Comparison of ENCODE assay signal across 9 cellular contexts in the genomic region with DNA sequence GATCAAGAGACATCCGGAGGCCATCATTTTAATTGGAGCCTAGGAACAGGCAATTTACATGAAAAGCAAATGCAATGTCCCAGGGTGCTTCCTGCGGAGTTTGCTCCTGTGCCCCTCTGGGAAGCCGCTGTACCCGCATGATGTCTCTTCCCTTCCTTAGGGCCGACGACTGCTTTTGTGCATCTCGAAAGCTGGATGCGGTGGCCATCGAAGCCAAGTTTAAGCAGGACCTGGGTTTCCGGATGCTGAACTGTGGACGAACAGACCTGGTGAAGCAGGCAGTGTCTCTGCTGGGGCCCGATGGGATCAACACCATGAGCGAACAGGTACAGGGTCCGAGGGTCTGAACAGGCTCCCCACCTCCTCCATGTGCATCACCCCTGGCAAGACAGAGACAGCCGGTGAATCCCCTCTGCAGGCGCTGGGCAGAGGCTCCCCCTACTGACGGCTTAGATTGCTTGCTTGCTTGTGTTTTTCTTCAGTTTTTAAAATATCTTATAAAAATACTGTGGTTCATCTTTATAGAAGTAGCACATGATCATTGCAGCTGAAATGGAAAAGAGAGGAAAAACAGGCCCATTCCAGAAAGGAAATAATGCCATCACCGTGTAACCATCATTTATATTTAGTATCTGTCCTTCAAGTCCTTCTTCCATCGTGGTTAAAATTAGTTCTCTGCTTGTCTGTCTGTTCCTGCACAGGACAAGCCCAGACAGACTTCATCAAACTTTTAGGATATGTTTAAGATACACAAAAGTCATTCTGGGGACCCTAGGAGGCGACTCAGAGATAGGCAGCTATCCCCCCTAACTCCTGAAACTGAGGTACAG.
DNase-seq lines count a peak whose midpoint lies in the region; ATAC-seq and TF ChIP-seq lines count a peak whose summit lies in the region.
"Had no signal": no experiment of that assay in that cellular context is flagged by ENCODE, and none has a peak within 500 bp of the region (broad histone marks: within the 10 kb centered on the region; RNA-seq: fewer than 3 reads in every experiment).

No MANE protein-coding gene starts in this region.

- H3K27ac ChIP-seq in DOHH2 (ENCODE audit: low read depth, low read length) (no peak overlapping the region), smooth muscle cell (ENCODE audit: low read depth) (no peak overlapping the region)

- H3K4me3 ChIP-seq in DOHH2 (ENCODE audit: low read length) = no peak overlapping the region
- H3K4me3 ChIP-seq in smooth muscle cell = no peak overlapping the region

- H3K9me3 ChIP-seq in DOHH2 (ENCODE audit: control insufficient read depth, insufficient read depth, low read length) = no peaks in the 10 kb centered on the region
- H3K9me3 ChIP-seq in smooth muscle cell (replicated peaks; ENCODE audit: low read depth) = no peaks in the 10 kb centered on the region

- no peaks in the 10 kb centered on the region for H4K20me1 ChIP-seq in DOHH2 (ENCODE audit: control insufficient read depth, insufficient read depth, low read depth, low read length)
- no peaks in the 10 kb centered on the region for H4K20me1 ChIP-seq in smooth muscle cell (ENCODE audit: low read depth)

- no peak overlapping the region for H2AFZ ChIP-seq in smooth muscle cell (ENCODE audit: low read depth)

- H3F3A ChIP-seq in DOHH2 (ENCODE audit: control insufficient read depth, insufficient read depth) = no peaks in the 10 kb centered on the region
- H3F3A ChIP-seq in smooth muscle cell (ENCODE audit: low read depth) = no peaks in the 10 kb centered on the region

- WGBS in smooth muscle cell (ENCODE audit: low lambda C conversion rate) = 27% methylated on average over 20 of the region's 20 CpGs

- no peak overlapping the region for H3K4me2 ChIP-seq in DOHH2 (ENCODE audit: low read length)
- peak overlapping the region; percentile 72 for H3K4me2 ChIP-seq in smooth muscle cell

- H3K27me3 ChIP-seq in DOHH2 (ENCODE audit: control insufficient read depth, low read length) = no peaks in the 10 kb centered on the region
- H3K27me3 ChIP-seq in smooth muscle cell (ENCODE audit: low read depth) = no peaks in the 10 kb centered on the region

- H3K79me2 ChIP-seq in DOHH2 (ENCODE audit: control insufficient read depth, low read length) (no peaks in the 10 kb centered on the region), smooth muscle cell (ENCODE audit: low read depth) (no peaks in the 10 kb centered on the region)

- no peak overlapping the region for H3K9ac ChIP-seq in smooth muscle cell (ENCODE audit: low read depth)

- no peaks in the 10 kb centered on the region for H3K4me1 ChIP-seq in DOHH2 (ENCODE audit: control insufficient read depth, low read length)
- no peaks in the 10 kb centered on the region for H3K4me1 ChIP-seq in smooth muscle cell (ENCODE audit: low read depth)

- DNase-seq in HPDE6-E6E7 (ENCODE audit: extremely low spot score) (peak; percentile 26), SK-N-DZ (ENCODE audit: low spot score) (peak; percentile 60), foreskin melanocyte (peak; percentile 40), smooth muscle cell (lab: John Stamatoyannopoulos, UW; ENCODE audit: unreplicated experiment) (peak; percentile 8), inferior parietal cortex (ENCODE audit: extremely low spot score) (no peak), GF-D8 (lab: John Stamatoyannopoulos, UW) (no peak)
- DNase-seq: activated B cell treated with CpG ODN at 0.5 μM for 24 hours had no signal

- no peak for ATAC-seq in GM19395 (IDR thresholded peaks at IDR 0.05; ENCODE audit: unreplicated experiment)

- H3K36me3 ChIP-seq in DOHH2 (ENCODE audit: control insufficient read depth, low read length) = no peaks in the 10 kb centered on the region
- no peaks in the 10 kb centered on the region for H3K36me3 ChIP-seq in smooth muscle cell (ENCODE audit: low read depth)

- TF ChIP-seq CTCF in DOHH2 (IDR thresholded peaks at IDR 0.05; ENCODE audit: low read depth, low read length, poor library complexity, severe bottlenecking) = peak; percentile 74
- peak; percentile 84 for TF ChIP-seq CTCF in smooth muscle cell (IDR thresholded peaks at IDR 0.05; ENCODE audit: borderline replicate concordance, insufficient read depth, poor library complexity, severe bottlenecking)

- H3K9me2 ChIP-seq in DOHH2 (replicated peaks; ENCODE audit: control insufficient read depth, low read length) = no peaks in the 10 kb centered on the region

Comparison
In these comparisons a context has a peak if more than half of its experiments do, and no peak if none do; other contexts are left out.
1. DNase-seq: peak in HPDE6-E6E7 (single experiment), SK-N-DZ (single experiment), foreskin melanocyte (single experiment) and smooth muscle cell (single experiment); none in inferior parietal cortex (single experiment) and GF-D8 (single experiment).